In the genomic region with DNA sequence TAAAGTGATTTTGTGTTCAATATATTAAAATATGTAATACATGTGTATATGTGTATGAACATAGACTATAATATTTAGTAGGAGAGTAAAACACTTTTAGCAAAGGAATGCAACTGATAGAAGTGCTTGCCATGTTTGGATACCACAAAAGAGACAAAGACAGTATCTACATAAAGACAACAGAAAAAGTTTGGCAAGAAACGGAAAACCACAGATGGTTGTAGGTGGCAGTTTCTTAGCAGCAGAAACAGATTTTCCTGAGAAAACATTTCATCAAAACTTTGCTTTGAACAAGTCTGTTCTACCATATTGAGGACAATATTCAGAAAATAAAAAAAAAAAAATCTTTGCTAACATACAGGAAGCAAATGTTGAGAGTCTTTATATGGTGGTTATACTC, we compare ENCODE assay signal across 31 cellular contexts.
"Had no signal": no experiment of that assay in that cellular context is flagged by ENCODE, and none has a peak within 500 bp of the region (broad histone marks: within the 10 kb centered on the region; RNA-seq: fewer than 3 reads in every experiment).

No MANE protein-coding gene starts in this region.

- H3K4me1 ChIP-seq: ascending aorta, esophagus muscularis mucosa, foreskin keratinocyte, heart left ventricle, left lung, right lobe of liver had no signal

- H3K4me3 ChIP-seq: ascending aorta, esophagus muscularis mucosa, heart left ventricle, left lung, lung, mucosa of descending colon, right lobe of liver, skin epidermis, thoracic aorta had no signal

- H3K36me3 Mint-ChIP-seq: activated naive CD4-positive, alpha-beta T cell treated with anti-CD3 and anti-CD28 coated beads, Interleukin-2, amount 10 ng/mL, durations not matched to agents 7 days and 5 days; activated naive CD8-positive, alpha-beta T cell treated with anti-CD3 and anti-CD28 coated beads, Interleukin-2, amount 10 ng/mL, durations not matched to agents 7 days and 5 days had no signal

- H3K4me3 Mint-ChIP-seq: activated naive CD4-positive, alpha-beta T cell treated with anti-CD3 and anti-CD28 coated beads, Interleukin-2, amount 10 ng/mL, durations not matched to agents 7 days and 5 days; activated naive CD8-positive, alpha-beta T cell treated with anti-CD3 and anti-CD28 coated beads, Interleukin-2, amount 10 ng/mL, durations not matched to agents 7 days and 5 days; activated T-cell treated with anti-CD3 and anti-CD28 coated beads, Interleukin-2, amount 50 U/mL, for 24 hours; central memory CD8-positive, alpha-beta T cell; natural killer cell treated with Interleukin-12 subunit alpha and Interleukin-12 subunit beta and Interleukin-15 and Interleukin-18, amount 100 ng/mL, for 72 hours; T-helper 17 cell had no signal

- H3K27ac Mint-ChIP-seq: activated naive CD4-positive, alpha-beta T cell treated with anti-CD3 and anti-CD28 coated beads, Interleukin-2, amount 10 ng/mL, durations not matched to agents 7 days and 5 days; activated naive CD8-positive, alpha-beta T cell treated with anti-CD3 and anti-CD28 coated beads, Interleukin-2, amount 10 ng/mL, durations not matched to agents 7 days and 5 days; activated T-cell treated with anti-CD3 and anti-CD28 coated beads, Interleukin-2, amount 50 U/mL, for 24 hours; natural killer cell treated with Interleukin-12 subunit alpha and Interleukin-12 subunit beta and Interleukin-15 and Interleukin-18, amount 100 ng/mL, for 72 hours; T-helper 17 cell had no signal

- ATAC-seq: activated CD4-positive, CD25-positive, alpha-beta regulatory T cell treated with anti-CD3 and anti-CD28 coated beads, Interleukin-2, amount 50 U/mL, for 24 hours; foreskin keratinocyte; heart left ventricle; left lung; mucosa of descending colon; natural killer cell treated with Interleukin-12 subunit alpha and Interleukin-12 subunit beta and Interleukin-15 and Interleukin-18, amount 100 ng/mL, for 72 hours; right lobe of liver; stimulated activated naive CD8-positive, alpha-beta T cell treated with anti-CD3 and anti-CD28 coated beads, Interleukin-15, Interleukin-2, amounts not matched to agents 100 U/mL and 50 U/mL, for 24 hours; T-helper 17 cell had no signal

- H3K27me3 Mint-ChIP-seq: activated naive CD4-positive, alpha-beta T cell treated with anti-CD3 and anti-CD28 coated beads, Interleukin-2, amount 10 ng/mL, durations not matched to agents 7 days and 5 days; activated naive CD8-positive, alpha-beta T cell treated with anti-CD3 and anti-CD28 coated beads, Interleukin-2, amount 10 ng/mL, durations not matched to agents 7 days and 5 days; activated T-cell treated with anti-CD3 and anti-CD28 coated beads, Interleukin-2, amount 50 U/mL, for 24 hours; central memory CD8-positive, alpha-beta T cell; natural killer cell treated with Interleukin-12 subunit alpha and Interleukin-12 subunit beta and Interleukin-15 and Interleukin-18, amount 100 ng/mL, for 72 hours; T-helper 17 cell had no signal

- H3K36me3 ChIP-seq: ascending aorta, esophagus muscularis mucosa, heart left ventricle, left lung, right lobe of liver, thoracic aorta, WERI-Rb-1 had no signal

- DNase-seq: activated CD4-positive, alpha-beta T cell treated with anti-CD3 and anti-CD28 coated beads for 48 hours; activated CD4-positive, alpha-beta T cell treated with anti-CD3 and anti-CD28 coated beads, Interleukin-2, amount 50 U/mL, for 48 hours; activated CD8-positive, alpha-beta memory T cell treated with anti-CD3 and anti-CD28 coated beads for 24 hours; activated CD8-positive, alpha-beta memory T cell treated with anti-CD3 and anti-CD28 coated beads, Interleukin-2, amount 50 U/mL, for 4 hours; activated gamma-delta T cell; activated naive CD4-positive, alpha-beta T cell treated with anti-CD3 and anti-CD28 coated beads, Interleukin-2, amount 10 ng/mL, durations not matched to agents 7 days and 5 days; activated naive CD8-positive, alpha-beta T cell treated with anti-CD3 and anti-CD28 coated beads, Interleukin-2, amount 10 ng/mL, durations not matched to agents 7 days and 5 days; activated T-cell treated with anti-CD3 and anti-CD28 coated beads, Interleukin-2, amount 50 U/mL, for 24 hours; dermis blood vessel endothelial cell; effector CD4-positive, alpha-beta T cell; foreskin keratinocyte; heart left ventricle; left lung; mesendoderm; mucosa of descending colon; right lobe of liver; stimulated activated CD4-positive, alpha-beta T cell treated with anti-CD3 and anti-CD28 coated beads, Interleukin-12 subunit alpha, Interleukin-12 subunit beta, amount 100 ng/mL, for 4 hours; stimulated activated CD4-positive, alpha-beta T cell treated with anti-CD3 and anti-CD28 coated beads, Interleukin-4, amount 100 ng/mL, for 1 hour; stimulated activated naive CD8-positive, alpha-beta T cell treated with anti-CD3 and anti-CD28 coated beads, Interleukin-15, Interleukin-2, amounts not matched to agents 100 U/mL and 50 U/mL, for 24 hours; T-helper 17 cell; T1000; trophoblast cell; WERI-Rb-1 had no signal

- H3K27me3 ChIP-seq: ascending aorta, esophagus muscularis mucosa, foreskin keratinocyte, heart left ventricle, left lung, right lobe of liver had no signal

- H3K9me3 ChIP-seq: ascending aorta, esophagus muscularis mucosa, right lobe of liver, thoracic aorta had no signal

- H3K4me1 Mint-ChIP-seq: activated naive CD4-positive, alpha-beta T cell treated with anti-CD3 and anti-CD28 coated beads, Interleukin-2, amount 10 ng/mL, durations not matched to agents 7 days and 5 days; activated naive CD8-positive, alpha-beta T cell treated with anti-CD3 and anti-CD28 coated beads, Interleukin-2, amount 10 ng/mL, durations not matched to agents 7 days and 5 days; central memory CD8-positive, alpha-beta T cell; T-helper 17 cell had no signal

- H3K27ac ChIP-seq: ascending aorta, esophagus muscularis mucosa, foreskin keratinocyte, heart left ventricle, left lung, right lobe of liver, skin epidermis, thoracic aorta, WERI-Rb-1 had no signal
